Comparison of ENCODE assay signal across 1 cellular context in the genomic region with DNA sequence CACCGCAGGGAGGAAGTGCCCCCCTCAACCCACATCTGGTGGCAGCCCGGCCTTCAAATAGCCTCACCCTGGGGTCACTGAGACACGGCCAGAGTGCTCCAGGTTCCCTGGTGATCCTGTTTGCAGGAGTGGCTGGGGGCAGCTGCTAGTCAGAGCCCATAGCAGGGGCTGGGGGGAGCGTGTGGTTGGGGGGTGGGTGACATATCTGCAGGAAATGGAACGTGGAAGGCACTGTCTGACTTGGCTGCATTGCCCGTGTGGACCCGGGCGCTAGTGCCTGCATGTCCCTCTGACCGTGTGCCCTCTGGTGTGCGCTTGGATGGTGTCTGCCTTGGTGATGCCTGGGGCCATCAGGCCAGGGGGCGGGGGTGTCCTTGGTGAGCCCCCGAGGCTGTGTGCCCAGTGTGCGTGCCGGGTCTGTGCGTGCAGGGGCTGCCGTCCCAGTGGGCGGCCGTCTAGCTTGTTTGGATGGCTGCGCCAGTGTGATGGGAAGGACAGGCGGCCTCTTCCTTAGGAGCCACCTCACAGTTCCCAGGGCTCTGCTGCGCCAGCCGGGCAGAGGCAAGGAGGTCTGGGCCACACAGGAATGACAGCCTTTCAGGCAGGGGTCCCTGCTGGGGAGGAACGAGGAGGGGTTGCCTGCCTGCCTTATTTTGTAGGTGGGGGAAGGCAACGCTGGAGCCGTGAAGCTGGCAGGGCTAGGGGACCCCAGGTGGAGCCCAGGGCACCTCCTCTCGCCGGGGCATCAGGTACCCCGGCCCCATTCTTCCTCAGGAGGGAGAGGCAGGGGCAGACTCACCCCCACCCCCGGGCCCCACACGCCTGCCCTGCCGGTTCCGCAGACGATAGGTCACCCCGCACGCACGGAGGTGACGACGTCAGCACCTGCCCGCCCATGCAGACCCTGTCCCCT.
A peak's percentile ranks its signal among the peaks of the same experiment; 100 is the strongest.
TF ChIP-seq lines count a peak whose summit lies in the region.

No MANE protein-coding gene starts in this region.

TF ChIP-seq in H1, 55 proteins besides CTCF, POLR2A, EP300 and RAD21:
- 0 out of 4 replicates have a peak, but pooled peaks of 1 of the 2 experiments have one; percentile 10 for TF ChIP-seq SIN3A (conservative IDR thresholded peaks at IDR 0.05 in 1 of 2, IDR thresholded peaks at IDR 0.05 in 1 of 2; ENCODE audit: low read depth in 1 of 2, low read length in 2 of 2)
- TF ChIP-seq EZH2 (IDR thresholded peaks at IDR 0.05; ENCODE audit: low read depth, low read length, severe bottlenecking), result no peak
